In the genomic region with DNA sequence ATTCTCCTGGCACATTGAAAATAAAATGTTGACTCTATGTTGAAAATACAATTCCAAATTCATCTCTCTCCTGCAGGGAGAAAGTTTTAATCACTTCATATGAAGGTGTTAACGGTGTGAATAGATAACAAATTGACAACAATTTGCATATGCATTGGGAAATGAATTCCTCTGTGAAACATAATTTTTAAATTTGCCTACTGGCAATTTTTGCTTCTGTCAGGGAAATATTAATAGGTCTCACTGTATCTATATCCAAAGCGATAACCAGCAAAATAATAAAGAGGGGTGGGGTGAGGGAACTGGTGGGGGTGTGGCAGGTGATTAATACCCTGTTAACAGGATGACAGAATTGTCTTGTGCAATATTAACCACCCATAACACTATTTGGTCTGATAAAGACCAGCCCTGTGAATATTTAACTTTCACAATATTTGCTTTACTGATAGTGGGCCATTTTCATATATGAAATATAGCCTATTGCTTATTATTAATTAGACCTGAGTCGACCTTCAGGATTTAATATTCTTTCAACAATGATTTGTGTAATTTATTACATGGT, we compare ENCODE assay signal across 22 cellular contexts.
"Had no signal": no experiment of that assay in that cellular context is flagged by ENCODE, and none has a peak within 500 bp of the region (broad histone marks: within the 10 kb centered on the region; RNA-seq: fewer than 3 reads in every experiment).

No MANE protein-coding gene starts in this region.

- H3K27ac ChIP-seq: colonic mucosa, epithelial cell of prostate, gastroesophageal sphincter, heart left ventricle, lower lobe of right lung, thoracic aorta, tibial nerve, upper lobe of left lung had no signal

- H3K27me3 ChIP-seq: colonic mucosa, gastroesophageal sphincter, heart left ventricle, tibial nerve, upper lobe of left lung had no signal

- FAIRE-seq: keratinocyte, urothelium cell line had no signal

- H3K4me3 ChIP-seq: colonic mucosa, gastroesophageal sphincter, heart left ventricle, lower lobe of right lung, thoracic aorta, tibial nerve, upper lobe of left lung had no signal

- ATAC-seq: esophagus mucosa; gastroesophageal sphincter; heart left ventricle; left ventricle myocardium superior; lower lobe of right lung; sciatic nerve; stimulated activated memory B cell treated with anti-CD40 and anti-IgM and Interleukin-4, amounts not matched to agents 10 μg/mL and 1 μg/mL and 100 μg/mL, for 72 hours; stimulated activated naive CD8-positive, alpha-beta T cell treated with anti-CD3 and anti-CD28 coated beads, Interleukin-15, Interleukin-2, amounts not matched to agents 100 U/mL and 50 U/mL, for 24 hours had no signal

- H3K9me3 ChIP-seq: colonic mucosa, upper lobe of left lung had no signal

- H3K4me1 ChIP-seq: colonic mucosa, heart left ventricle, lower lobe of right lung, tibial nerve, upper lobe of left lung had no signal

- H3K36me3 ChIP-seq: colonic mucosa, gastroesophageal sphincter, heart left ventricle, lower lobe of right lung, thoracic aorta, tibial nerve, upper lobe of left lung had no signal

- DNase-seq: colonic mucosa; effector CD8-positive, alpha-beta T cell; foreskin fibroblast; heart left ventricle; hippocampal formation; left ventricle myocardium superior; lower lobe of right lung; naive thymus-derived CD8-positive, alpha-beta T cell; nephron progenitor cell; nucleus accumbens; stimulated activated CD4-positive, alpha-beta T cell treated with anti-CD3 and anti-CD28 coated beads, Interleukin-4, amount 100 ng/mL, for 4 hours; stimulated activated naive CD8-positive, alpha-beta T cell treated with anti-CD3 and anti-CD28 coated beads, Interleukin-15, Interleukin-2, amounts not matched to agents 100 U/mL and 50 U/mL, for 24 hours; upper lobe of left lung had no signal
